21 cellular contexts compared by ENCODE assay signal in genomic region chr18:63642668-63643356, GRCh38. TPM values are rescaled to one million over a fixed set of nuclear protein-coding genes. Genes with fewer than 3 reads are reported as not detected.
"Had no signal": no experiment of that assay in that cellular context is flagged by ENCODE, and none has a peak within 500 bp of the region (broad histone marks: within the 10 kb centered on the region; RNA-seq: fewer than 3 reads in every experiment).

No MANE protein-coding gene starts in this region.

RNA-seq across cellular contexts. Expression of gene SERPINB4, which starts 1.2 kb away (rescaled TPM):
- total RNA-seq: activated CD4-positive, alpha-beta memory T cell treated with anti-CD3 and anti-CD28 coated beads for 36 hours; activated CD4-positive, alpha-beta T cell treated with anti-CD3 and anti-CD28 coated beads for 36 hours; activated CD4-positive, alpha-beta T cell treated with anti-CD3 and anti-CD28 coated beads, Interleukin-2, amount 10 ng/mL, durations not matched to agents 24 days and 14 days; activated CD8-positive, alpha-beta memory T cell treated with anti-CD3 and anti-CD28 coated beads for 36 hours; activated CD8-positive, alpha-beta memory T cell treated with anti-CD3 and anti-CD28 coated beads, Interleukin-2, amount 10 ng/mL, durations not matched to agents 7 days and 5 days; activated CD8-positive, alpha-beta T cell treated with anti-CD3 and anti-CD28 coated beads, Interleukin-2, amount 10 ng/mL, durations not matched to agents 7 days and 5 days; activated naive CD4-positive, alpha-beta T cell treated with anti-CD3 and anti-CD28 coated beads for 36 hours; activated naive CD8-positive, alpha-beta T cell treated with anti-CD3 and anti-CD28 coated beads for 36 hours; activated T-helper 1 cell treated with anti-CD3 and anti-CD28 coated beads, Interleukin-12 subunit alpha, Interleukin-12 subunit beta, Interleukin-2, Interleukin-4 antibody, amounts not matched to agents 30 ng/mL and 10 ng/mL and 1 ng/mL, durations not matched to agents 14 hours and 24 hours and 36 hours; activated T-helper 2 cell treated with anti-CD3 and anti-CD28 coated beads, Interferon-gamma antibody, Interleukin-2, Interleukin-4, amounts not matched to agents 10 μg/mL and 5 μg/mL and 100 μg/mL, durations not matched to agents 14 hours and 24 hours and 36 hours; adrenal gland; aorta; cardiac septum; cerebellum; fibroblast of lung; heart left ventricle; T-helper 17 cell had no signal
- polyA plus RNA-seq: adrenal gland, fibroblast of lung had no signal

RNA-seq across cellular contexts. Expression of gene SERPINB3, which starts 18.9 kb away (rescaled TPM):
- total RNA-seq: activated CD4-positive, alpha-beta memory T cell treated with anti-CD3 and anti-CD28 coated beads for 36 hours; activated CD4-positive, alpha-beta T cell treated with anti-CD3 and anti-CD28 coated beads for 36 hours; activated CD4-positive, alpha-beta T cell treated with anti-CD3 and anti-CD28 coated beads, Interleukin-2, amount 10 ng/mL, durations not matched to agents 24 days and 14 days; activated CD8-positive, alpha-beta memory T cell treated with anti-CD3 and anti-CD28 coated beads for 36 hours; activated CD8-positive, alpha-beta memory T cell treated with anti-CD3 and anti-CD28 coated beads, Interleukin-2, amount 10 ng/mL, durations not matched to agents 7 days and 5 days; activated CD8-positive, alpha-beta T cell treated with anti-CD3 and anti-CD28 coated beads, Interleukin-2, amount 10 ng/mL, durations not matched to agents 7 days and 5 days; activated naive CD4-positive, alpha-beta T cell treated with anti-CD3 and anti-CD28 coated beads for 36 hours; activated naive CD8-positive, alpha-beta T cell treated with anti-CD3 and anti-CD28 coated beads for 36 hours; activated T-helper 1 cell treated with anti-CD3 and anti-CD28 coated beads, Interleukin-12 subunit alpha, Interleukin-12 subunit beta, Interleukin-2, Interleukin-4 antibody, amounts not matched to agents 30 ng/mL and 10 ng/mL and 1 ng/mL, durations not matched to agents 14 hours and 24 hours and 36 hours; activated T-helper 2 cell treated with anti-CD3 and anti-CD28 coated beads, Interferon-gamma antibody, Interleukin-2, Interleukin-4, amounts not matched to agents 10 μg/mL and 5 μg/mL and 100 μg/mL, durations not matched to agents 14 hours and 24 hours and 36 hours; adrenal gland; aorta; breast epithelium; cardiac septum; cerebellum; dorsolateral prefrontal cortex; endodermal cell; fibroblast of lung; gastrocnemius medialis; T-helper 17 cell had no signal
- polyA plus RNA-seq: fibroblast of lung had no signal

RNA-seq across cellular contexts. Expression of gene SERPINB13, which starts 55.7 kb away (rescaled TPM):
- total RNA-seq: activated CD4-positive, alpha-beta memory T cell treated with anti-CD3 and anti-CD28 coated beads for 36 hours; activated CD4-positive, alpha-beta T cell treated with anti-CD3 and anti-CD28 coated beads for 36 hours; activated CD4-positive, alpha-beta T cell treated with anti-CD3 and anti-CD28 coated beads, Interleukin-2, amount 10 ng/mL, durations not matched to agents 24 days and 14 days; activated CD8-positive, alpha-beta memory T cell treated with anti-CD3 and anti-CD28 coated beads for 36 hours; activated CD8-positive, alpha-beta memory T cell treated with anti-CD3 and anti-CD28 coated beads, Interleukin-2, amount 10 ng/mL, durations not matched to agents 7 days and 5 days; activated CD8-positive, alpha-beta T cell treated with anti-CD3 and anti-CD28 coated beads, Interleukin-2, amount 10 ng/mL, durations not matched to agents 7 days and 5 days; activated naive CD4-positive, alpha-beta T cell treated with anti-CD3 and anti-CD28 coated beads for 36 hours; activated naive CD8-positive, alpha-beta T cell treated with anti-CD3 and anti-CD28 coated beads for 36 hours; activated T-helper 1 cell treated with anti-CD3 and anti-CD28 coated beads, Interleukin-12 subunit alpha, Interleukin-12 subunit beta, Interleukin-2, Interleukin-4 antibody, amounts not matched to agents 30 ng/mL and 10 ng/mL and 1 ng/mL, durations not matched to agents 14 hours and 24 hours and 36 hours; activated T-helper 2 cell treated with anti-CD3 and anti-CD28 coated beads, Interferon-gamma antibody, Interleukin-2, Interleukin-4, amounts not matched to agents 10 μg/mL and 5 μg/mL and 100 μg/mL, durations not matched to agents 14 hours and 24 hours and 36 hours; adrenal gland; aorta; breast epithelium; cardiac septum; cerebellum; endodermal cell; fibroblast of lung; gastrocnemius medialis; heart left ventricle; T-helper 17 cell had no signal
- polyA plus RNA-seq: fibroblast of lung, heart left ventricle had no signal

RNA-seq across cellular contexts. Expression of gene SERPINB11, which starts 59.9 kb away (rescaled TPM):
- total RNA-seq: activated CD4-positive, alpha-beta memory T cell treated with anti-CD3 and anti-CD28 coated beads for 36 hours; activated CD4-positive, alpha-beta T cell treated with anti-CD3 and anti-CD28 coated beads for 36 hours; activated CD4-positive, alpha-beta T cell treated with anti-CD3 and anti-CD28 coated beads, Interleukin-2, amount 10 ng/mL, durations not matched to agents 24 days and 14 days; activated CD8-positive, alpha-beta memory T cell treated with anti-CD3 and anti-CD28 coated beads for 36 hours; activated CD8-positive, alpha-beta memory T cell treated with anti-CD3 and anti-CD28 coated beads, Interleukin-2, amount 10 ng/mL, durations not matched to agents 7 days and 5 days; activated CD8-positive, alpha-beta T cell treated with anti-CD3 and anti-CD28 coated beads, Interleukin-2, amount 10 ng/mL, durations not matched to agents 7 days and 5 days; activated naive CD4-positive, alpha-beta T cell treated with anti-CD3 and anti-CD28 coated beads for 36 hours; activated naive CD8-positive, alpha-beta T cell treated with anti-CD3 and anti-CD28 coated beads for 36 hours; activated T-helper 1 cell treated with anti-CD3 and anti-CD28 coated beads, Interleukin-12 subunit alpha, Interleukin-12 subunit beta, Interleukin-2, Interleukin-4 antibody, amounts not matched to agents 30 ng/mL and 10 ng/mL and 1 ng/mL, durations not matched to agents 14 hours and 24 hours and 36 hours; activated T-helper 2 cell treated with anti-CD3 and anti-CD28 coated beads, Interferon-gamma antibody, Interleukin-2, Interleukin-4, amounts not matched to agents 10 μg/mL and 5 μg/mL and 100 μg/mL, durations not matched to agents 14 hours and 24 hours and 36 hours; adrenal gland; aorta; breast epithelium; cardiac septum; cerebellum; dorsolateral prefrontal cortex; endodermal cell; fibroblast of lung; gastrocnemius medialis; heart left ventricle; T-helper 17 cell had no signal
- polyA plus RNA-seq: aorta, fibroblast of lung, heart left ventricle had no signal
